ENCODE assay signal across 8 cellular contexts in the genomic region with DNA sequence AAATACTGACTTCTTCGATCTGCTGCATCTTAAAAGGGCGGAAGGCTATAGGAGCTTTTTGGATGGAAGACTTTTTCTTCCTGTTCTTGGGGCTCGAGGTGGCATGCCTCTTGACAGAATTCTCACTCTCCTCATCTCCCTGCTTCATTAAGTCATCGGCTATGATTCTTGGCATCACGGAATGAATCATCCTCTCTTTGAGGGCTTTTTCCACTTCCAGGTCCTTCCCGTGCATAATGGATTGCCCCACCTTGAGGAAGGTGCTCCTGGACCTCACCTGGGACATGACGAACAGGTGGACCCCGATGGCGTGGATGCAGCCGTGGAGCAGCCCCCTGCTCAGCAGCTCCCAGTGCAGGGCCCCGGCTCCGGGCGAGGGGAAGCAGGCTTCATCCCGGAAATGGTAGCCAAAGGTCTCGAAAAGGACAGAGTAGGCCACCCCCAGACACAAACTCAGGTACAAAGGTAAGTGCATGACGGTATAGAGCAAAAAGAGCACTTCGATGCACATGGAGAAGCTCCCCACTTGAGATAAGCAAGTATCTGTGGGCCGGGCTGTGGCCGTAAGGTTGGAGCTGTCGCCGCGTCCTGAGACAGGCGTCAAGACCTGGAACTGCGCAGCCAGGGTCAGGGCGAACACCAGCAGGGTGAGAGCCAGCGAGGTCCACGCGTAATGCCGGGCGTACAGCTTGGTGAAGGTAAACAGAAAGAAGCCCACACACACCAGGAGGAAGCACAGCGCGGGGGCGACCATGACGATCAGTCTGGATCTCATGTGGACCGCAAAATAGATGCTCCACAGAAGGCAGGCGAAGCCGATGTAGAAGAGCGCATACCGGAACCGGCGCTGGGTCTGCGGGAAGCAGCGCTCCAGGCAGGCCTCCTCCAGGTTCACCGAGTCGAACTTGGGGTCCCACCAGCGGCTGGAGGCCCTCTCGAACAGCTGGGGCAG. TPM values are rescaled to one million over a fixed set of nuclear protein-coding genes. Genes with fewer than 3 reads are reported as not detected.
DNase-seq lines count a peak whose midpoint lies in the region; ATAC-seq, FAIRE-seq and TF ChIP-seq lines count a peak whose summit lies in the region.

No MANE protein-coding gene starts in this region.

- H3K27ac ChIP-seq in H1 (ENCODE audit: low read depth, low read length) = no peak overlapping the region
- H3K27ac ChIP-seq in neural cell (ENCODE audit: low read length) = no peak overlapping the region

- H3K79me2 ChIP-seq in H1 (ENCODE audit: control insufficient read depth in 1 of 2, insufficient read depth in 2 of 2, low read length in 2 of 2) (no peaks in the 10 kb centered on the region), neural cell (replicated peaks; ENCODE audit: insufficient read depth, low read length) (peaks cover 24% of the 10 kb centered on the region)

- no peak for TF ChIP-seq EP300 in H1 (IDR thresholded peaks at IDR 0.05; ENCODE audit: borderline replicate concordance in 1 of 2, low read depth in 2 of 2, low read length in 2 of 2)
- no peak for TF ChIP-seq EP300 in neural cell (conservative IDR thresholded peaks at IDR 0.05; ENCODE audit: poor library complexity, severe bottlenecking)

- H3K14ac ChIP-seq in H1 (ENCODE audit: insufficient read length) = no peak overlapping the region

- DNase-seq in Ammon's horn (ENCODE audit: low spot score) (peak; percentile 43), MG63 (no peak), H1 (ENCODE audit: low read depth in 1 of 2, low spot score in 2 of 2) (peak in 1 of 2 experiments; percentile 52), NCI-H1417 treated with DMSO at 0.1 percent for 48 hours (lab: John Stamatoyannopoulos, UW) (no peak), hepatic stellate cell (ENCODE audit: low spot score) (no peak), GM19239 (ENCODE audit: insufficient read length, low spot score) (no peak)

- H3K9me3 ChIP-seq in MG63 = no peaks in the 10 kb centered on the region
- no peaks in the 10 kb centered on the region for H3K9me3 ChIP-seq in H1 (ENCODE audit: insufficient read depth in 2 of 2, low read depth in 1 of 2, low read length in 1 of 2)
- no peaks in the 10 kb centered on the region for H3K9me3 ChIP-seq in neural cell (ENCODE audit: low read length)

- no peak for TF ChIP-seq POLR2A in H1 (IDR thresholded peaks at IDR 0.05; ENCODE audit: control extremely low read depth in 1 of 2, low read depth in 2 of 2, low read length in 2 of 2)

- no peaks in the 10 kb centered on the region for H4K20me1 ChIP-seq in H1 (replicated peaks in 1 of 2; ENCODE audit: control insufficient read depth in 1 of 2, insufficient read depth in 2 of 2, low read length in 2 of 2)
- H4K20me1 ChIP-seq in neural cell (ENCODE audit: insufficient read depth) = no peaks in the 10 kb centered on the region

- no peak overlapping the region for H3K56ac ChIP-seq in H1 (replicated peaks; ENCODE audit: insufficient read length, low read depth, low read length)

- H3K27me3 ChIP-seq in MG63 (no peaks in the 10 kb centered on the region), H1 (replicated peaks in 1 of 4; ENCODE audit: control insufficient read depth in 3 of 4, extremely low read depth in 1 of 4, insufficient read depth in 3 of 4, low read length in 3 of 4) (peaks cover 0 to 26% (median 14%) of the 10 kb centered on the region in 4 experiments; a peak in 5 of 7 replicates), neural cell (ENCODE audit: insufficient read depth, low read depth, low read length) (no peaks in the 10 kb centered on the region)

- 83% methylated on average over 47 of the region's 47 CpGs; no CpG with 5 or more reads in 1 of the 2 experiments for WGBS in H1 (ENCODE audit: extremely low coverage in 1 of 2, insufficient coverage in 1 of 2, insufficient read length in 1 of 2, insufficient replicate concordance in 2 of 2, low coverage in 1 of 2, low lambda C conversion rate in 2 of 2, missing lambda C conversion rate in 1 of 2), 2 experiments

- ATAC-seq in HG02981 (IDR thresholded peaks at IDR 0.05; ENCODE audit: unreplicated experiment) = no peak

- H3K23me2 ChIP-seq in H1 (ENCODE audit: low read depth, low read length) = peaks cover 14% of the 10 kb centered on the region; the same call in 1 of the 2 replicates

- no peak overlapping the region for H2BK20ac ChIP-seq in H1 (ENCODE audit: low read length)

- H4K5ac ChIP-seq in H1 (ENCODE audit: insufficient read length, low read depth, low read length) = no peak overlapping the region

- no peaks in the 10 kb centered on the region for H3F3A ChIP-seq in neural cell (ENCODE audit: insufficient read depth, low read length, poor library complexity, severe bottlenecking)

- POLR2A ChIA-PET in H1 (lab: Charles Lee; ENCODE audit: partially characterized antibody) = interaction anchor here (0.6 kb wide), 1 partner anchor 138 kb away, joined by 3 read pairs; no protein-coding TSS in a partner anchor

- no peak overlapping the region for H2BK120ac ChIP-seq in H1 (replicated peaks; ENCODE audit: low read depth, low read length)

- peak overlapping the region; percentile 53; the same call in 1 of the 2 replicates for H2AK5ac ChIP-seq in H1 (ENCODE audit: low read depth, low read length)

- no peaks in the 10 kb centered on the region for H3K9me2 ChIP-seq in neural cell (ENCODE audit: insufficient read depth, low read length)

- no peaks in the 10 kb centered on the region; the same call in 1 of the 2 replicates for H3K79me1 ChIP-seq in H1 (ENCODE audit: low read depth, low read length)

- CTCF ChIA-PET in H1 (lab: Charles Lee; ENCODE audit: partially characterized antibody) = interaction anchor here (0.6 to 1.3 kb wide), 5 partner anchors 11 to 177 kb away, joined by 3 to 4 read pairs (median 4); no protein-coding TSS in a partner anchor

- TF ChIP-seq CTCF in H1 (IDR thresholded peaks at IDR 0.05; ENCODE audit: control extremely low read depth in 1 of 3, insufficient read depth in 1 of 3, low read depth in 1 of 3, low read length in 3 of 3) (no peak), neural cell (IDR thresholded peaks at IDR 0.05; ENCODE audit: poor library complexity, severe bottlenecking) (no peak)

- FAIRE-seq in H1 (lab: Jason Lieb, UNC) (no peak), GM19239 (lab: Jason Lieb, UNC) (no peak)

- no peak overlapping the region for H4K91ac ChIP-seq in H1 (replicated peaks; ENCODE audit: insufficient read length, low read length)

- H2BK15ac ChIP-seq in H1 (ENCODE audit: low read length) = 0 out of 2 replicates have a peak overlapping the region, but pooled peaks have one; percentile 29

- H3K4me3 ChIP-seq in MG63 (peak overlapping the region; percentile 69), H1 (ENCODE audit: extremely low read depth in 1 of 4, insufficient read depth in 2 of 4, low read depth in 3 of 4, low read length in 4 of 4) (peak overlapping the region; percentile 42 to 76 (median 57)), neural cell (ENCODE audit: low read length) (peak overlapping the region; percentile 93)

- H3K23ac ChIP-seq in H1 (ENCODE audit: insufficient read length) = no peak overlapping the region

- H2AFZ ChIP-seq in H1 (ENCODE audit: low read length) = peak overlapping the region; percentile 24; the same call in 1 of the 2 replicates
- no peak overlapping the region for H2AFZ ChIP-seq in neural cell (ENCODE audit: low read depth, low read length)

- H2BK5ac ChIP-seq in H1 (ENCODE audit: low read depth, low read length) = no peak overlapping the region

- 0 out of 2 replicates have a peak overlapping the region, but pooled peaks have one; percentile 9 for H4K8ac ChIP-seq in H1 (ENCODE audit: extremely low read depth, insufficient read depth, low read length)

- no peak overlapping the region for H3K18ac ChIP-seq in H1 (ENCODE audit: extremely low read depth, low read length)

- H3K36me3 ChIP-seq in MG63 = peaks cover 48% of the 10 kb centered on the region
- H3K36me3 ChIP-seq in H1 (ENCODE audit: control insufficient read depth in 2 of 4, insufficient read depth in 4 of 4, low read length in 3 of 4) = no peaks in the 10 kb centered on the region
- H3K36me3 ChIP-seq in neural cell (ENCODE audit: insufficient read depth, low read length) = peaks cover 5% of the 10 kb centered on the region

- no peak overlapping the region; a peak in 1 of 7 replicates for H3K9ac ChIP-seq in H1 (replicated peaks in 1 of 4; ENCODE audit: extremely low read depth in 1 of 4, low read depth in 3 of 4, low read length in 3 of 4)
- H3K9ac ChIP-seq in neural cell (ENCODE audit: low read length) = peak overlapping the region; percentile 68

- H3K4ac ChIP-seq in H1 (replicated peaks; ENCODE audit: insufficient read length, low read depth, low read length) = no peak overlapping the region

- no peak for TF ChIP-seq RAD21 in H1 (IDR thresholded peaks at IDR 0.05 in 1 of 2, conservative IDR thresholded peaks at IDR 0.05 in 1 of 2; ENCODE audit: low read depth in 2 of 2, low read length in 2 of 2)
- TF ChIP-seq RAD21 in neural cell (conservative IDR thresholded peaks at IDR 0.05) = no peak

- H2BK12ac ChIP-seq in H1 (ENCODE audit: low read depth, low read length) = 0 out of 2 replicates have a peak overlapping the region, but pooled peaks have one; percentile 39

- H3K4me1 ChIP-seq in H1 (replicated peaks in 1 of 4; ENCODE audit: control insufficient read depth in 3 of 4, insufficient read depth in 4 of 4, low read length in 3 of 4) = peaks cover 3 to 13% (median 7%) of the 10 kb centered on the region in 4 experiments

- peak overlapping the region; percentile 71 to 75 for H3K4me2 ChIP-seq in H1 (ENCODE audit: insufficient read depth in 1 of 2, low read depth in 2 of 2, low read length in 2 of 2)
- H3K4me2 ChIP-seq in neural cell (ENCODE audit: low read length) = peak overlapping the region; percentile 36

TF ChIP-seq in H1, 55 proteins besides CTCF, POLR2A, EP300 and RAD21 (continues in another document):
- TF ChIP-seq MAFK (IDR thresholded peaks at IDR 0.05; ENCODE audit: low read depth, low read length) (no peak), NANOG (IDR thresholded peaks at IDR 0.05; ENCODE audit: insufficient read depth, low read depth, low read length, poor library complexity, severe bottlenecking) (no peak)

TF ChIP-seq in neural cell, 6 proteins besides CTCF, POLR2A, EP300 and RAD21:
- TF ChIP-seq TAF1 (IDR thresholded peaks at IDR 0.05; ENCODE audit: low read depth) (no peak), MXI1 (conservative IDR thresholded peaks at IDR 0.05; ENCODE audit: poor library complexity, severe bottlenecking) (no peak)

RNA-seq across cellular contexts. Expression of a gene that starts 1.7 kb away (rescaled TPM):
- 12.4 and 18.4 TPM in 2 replicates for total RNA-seq in MG63 (2014; rRNA removed; shearing (Covaris generic); ENCODE audit: low replicate concordance)
- 13.1 and 13.4 TPM in 2 replicates for total RNA-seq in H1 (2021; fragmentation: NEBNext Ultra II Directional; extraction: Animal tissue kit (Norgen Biotek cat#: 25700))
- 5.4 and 10.5 TPM in 2 replicates for polyA plus RNA-seq in H1 (2011; rRNA removed)
- 4.9 TPM for polyA plus RNA-seq in H1 (2011; cell fraction: cytosol; rRNA removed)
- 11.9 TPM for polyA plus RNA-seq in H1 (2011; cell fraction: nucleus; rRNA removed)
- 5.1 to 6.7 TPM (median 5.5 TPM) in 4 replicates for polyA plus RNA-seq in H1 (2012, experiment 1 of 2)
- 4.0 TPM for polyA plus RNA-seq in H1 (2012, experiment 2 of 2)
- polyA plus RNA-seq in H1 (2013, experiment 1 of 2) = 9.1 TPM
- 10.1 TPM for polyA plus RNA-seq in H1 (2013, experiment 2 of 2)
- polyA minus RNA-seq in H1 (2011; rRNA and poly(A)+ RNA removed) = 8.1 and 11.4 TPM in 2 replicates
- polyA minus RNA-seq in H1 (2011; cell fraction: cytosol; rRNA and poly(A)+ RNA removed) = 21.2 TPM
- 9.9 TPM for polyA minus RNA-seq in H1 (2011; cell fraction: nucleus; rRNA and poly(A)+ RNA removed)
- 6.3 and 7.6 TPM in 2 replicates for polyA plus RNA-seq in neural cell
- 19.8 and 21.7 TPM in 2 replicates for polyA minus RNA-seq in neural cell
